1 cellular context compared by ENCODE assay signal in the genomic region with DNA sequence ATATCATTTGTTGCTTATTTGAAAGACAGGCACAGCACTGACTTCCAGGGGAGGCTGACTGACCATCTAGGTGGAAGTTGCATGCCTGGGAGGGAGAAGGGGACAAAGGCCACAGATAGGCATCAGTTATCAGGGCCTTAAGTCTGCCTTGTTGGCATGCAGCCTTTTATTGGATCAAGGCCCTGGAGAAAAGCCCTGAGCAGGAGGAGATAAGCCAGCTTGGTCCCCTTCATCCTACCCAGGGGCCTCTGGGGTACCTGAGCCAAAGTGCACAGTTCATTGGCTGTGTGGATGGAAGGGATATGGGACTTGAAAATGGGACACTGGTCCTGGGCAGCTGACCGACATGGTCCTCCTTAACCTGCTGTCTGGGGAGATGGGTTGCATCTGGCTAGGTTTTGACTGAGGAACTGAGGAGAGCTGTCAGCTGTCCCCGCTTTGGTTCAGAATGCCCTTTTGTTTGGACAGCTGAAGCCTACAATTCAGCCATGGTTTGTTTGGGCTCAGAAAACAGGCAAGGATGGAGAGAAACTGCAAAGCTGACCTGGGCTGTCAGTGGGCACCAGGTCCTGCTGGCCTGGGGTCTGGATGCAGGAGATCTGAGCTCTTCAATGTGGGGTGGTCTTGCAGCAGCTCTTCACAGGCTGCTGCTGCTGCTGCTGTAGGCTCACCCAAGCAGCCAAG.
TF ChIP-seq lines count a peak whose summit lies in the region.

No MANE protein-coding gene starts in this region.

TF ChIP-seq in HepG2, 621 proteins besides CTCF, POLR2A, EP300 and RAD21 (continued from another document and continues in another):
- TF ChIP-seq, protein P1, sequence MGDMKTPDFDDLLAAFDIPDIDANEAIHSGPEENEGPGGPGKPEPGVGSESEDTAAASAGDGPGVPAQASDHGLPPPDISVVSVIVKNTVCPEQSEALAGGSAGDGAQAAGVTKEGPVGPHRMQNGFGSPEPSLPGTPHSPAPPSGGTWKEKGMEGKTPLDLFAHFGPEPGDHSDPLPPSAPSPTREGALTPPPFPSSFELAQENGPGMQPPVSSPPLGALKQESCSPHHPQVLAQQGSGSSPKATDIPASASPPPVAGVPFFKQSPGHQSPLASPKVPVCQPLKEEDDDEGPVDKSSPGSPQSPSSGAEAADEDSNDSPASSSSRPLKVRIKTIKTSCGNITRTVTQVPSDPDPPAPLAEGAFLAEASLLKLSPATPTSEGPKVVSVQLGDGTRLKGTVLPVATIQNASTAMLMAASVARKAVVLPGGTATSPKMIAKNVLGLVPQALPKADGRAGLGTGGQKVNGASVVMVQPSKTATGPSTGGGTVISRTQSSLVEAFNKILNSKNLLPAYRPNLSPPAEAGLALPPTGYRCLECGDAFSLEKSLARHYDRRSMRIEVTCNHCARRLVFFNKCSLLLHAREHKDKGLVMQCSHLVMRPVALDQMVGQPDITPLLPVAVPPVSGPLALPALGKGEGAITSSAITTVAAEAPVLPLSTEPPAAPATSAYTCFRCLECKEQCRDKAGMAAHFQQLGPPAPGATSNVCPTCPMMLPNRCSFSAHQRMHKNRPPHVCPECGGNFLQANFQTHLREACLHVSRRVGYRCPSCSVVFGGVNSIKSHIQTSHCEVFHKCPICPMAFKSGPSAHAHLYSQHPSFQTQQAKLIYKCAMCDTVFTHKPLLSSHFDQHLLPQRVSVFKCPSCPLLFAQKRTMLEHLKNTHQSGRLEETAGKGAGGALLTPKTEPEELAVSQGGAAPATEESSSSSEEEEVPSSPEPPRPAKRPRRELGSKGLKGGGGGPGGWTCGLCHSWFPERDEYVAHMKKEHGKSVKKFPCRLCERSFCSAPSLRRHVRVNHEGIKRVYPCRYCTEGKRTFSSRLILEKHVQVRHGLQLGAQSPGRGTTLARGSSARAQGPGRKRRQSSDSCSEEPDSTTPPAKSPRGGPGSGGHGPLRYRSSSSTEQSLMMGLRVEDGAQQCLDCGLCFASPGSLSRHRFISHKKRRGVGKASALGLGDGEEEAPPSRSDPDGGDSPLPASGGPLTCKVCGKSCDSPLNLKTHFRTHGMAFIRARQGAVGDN (CRISPR knock-in tag; IDR thresholded peaks at IDR 0.05), result peak; percentile 71
- TF ChIP-seq CCAR2 (optimal IDR thresholded peaks at IDR 0.05; ENCODE audit: low read depth, low read length) (no peak), NR2F6 (IDR thresholded peaks at IDR 0.05) (no peak), NR2F6 (CRISPR knock-in tag; IDR thresholded peaks at IDR 0.05) (0 out of 2 replicates have a peak, but pooled peaks have one; percentile 10), RBAK (CRISPR knock-in tag; IDR thresholded peaks at IDR 0.05) (no peak), HES4 (CRISPR knock-in tag; IDR thresholded peaks at IDR 0.05; ENCODE audit: borderline replicate concordance) (no peak), CREM (IDR thresholded peaks at IDR 0.05) (no peak), CREM (CRISPR knock-in tag; IDR thresholded peaks at IDR 0.05) (no peak), ZSCAN30 (CRISPR knock-in tag; IDR thresholded peaks at IDR 0.05) (no peak), ZNF703 (CRISPR knock-in tag; IDR thresholded peaks at IDR 0.05; ENCODE audit: borderline replicate concordance) (no peak), ZNF644 (CRISPR knock-in tag; IDR thresholded peaks at IDR 0.05; ENCODE audit: low read depth) (no peak), FOXM1 (CRISPR knock-in tag; IDR thresholded peaks at IDR 0.05) (no peak), POLR2AphosphoS2 (IDR thresholded peaks at IDR 0.05; ENCODE audit: low read depth, low read length) (no peak), HNF4A (CRISPR knock-in tag; IDR thresholded peaks at IDR 0.05) (peak; percentile 81), AGO2 (optimal IDR thresholded peaks at IDR 0.05; ENCODE audit: low read depth, low read length) (no peak), ZNF780A (CRISPR knock-in tag; IDR thresholded peaks at IDR 0.05) (no peak)
- TF ChIP-seq, protein P2, sequence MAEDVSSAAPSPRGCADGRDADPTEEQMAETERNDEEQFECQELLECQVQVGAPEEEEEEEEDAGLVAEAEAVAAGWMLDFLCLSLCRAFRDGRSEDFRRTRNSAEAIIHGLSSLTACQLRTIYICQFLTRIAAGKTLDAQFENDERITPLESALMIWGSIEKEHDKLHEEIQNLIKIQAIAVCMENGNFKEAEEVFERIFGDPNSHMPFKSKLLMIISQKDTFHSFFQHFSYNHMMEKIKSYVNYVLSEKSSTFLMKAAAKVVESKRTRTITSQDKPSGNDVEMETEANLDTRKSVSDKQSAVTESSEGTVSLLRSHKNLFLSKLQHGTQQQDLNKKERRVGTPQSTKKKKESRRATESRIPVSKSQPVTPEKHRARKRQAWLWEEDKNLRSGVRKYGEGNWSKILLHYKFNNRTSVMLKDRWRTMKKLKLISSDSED (CRISPR knock-in tag; IDR thresholded peaks at IDR 0.05), result no peak
- TF ChIP-seq, protein P3, sequence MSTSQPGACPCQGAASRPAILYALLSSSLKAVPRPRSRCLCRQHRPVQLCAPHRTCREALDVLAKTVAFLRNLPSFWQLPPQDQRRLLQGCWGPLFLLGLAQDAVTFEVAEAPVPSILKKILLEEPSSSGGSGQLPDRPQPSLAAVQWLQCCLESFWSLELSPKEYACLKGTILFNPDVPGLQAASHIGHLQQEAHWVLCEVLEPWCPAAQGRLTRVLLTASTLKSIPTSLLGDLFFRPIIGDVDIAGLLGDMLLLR (CRISPR knock-in tag; IDR thresholded peaks at IDR 0.05), result no peak
- TF ChIP-seq, protein P4, sequence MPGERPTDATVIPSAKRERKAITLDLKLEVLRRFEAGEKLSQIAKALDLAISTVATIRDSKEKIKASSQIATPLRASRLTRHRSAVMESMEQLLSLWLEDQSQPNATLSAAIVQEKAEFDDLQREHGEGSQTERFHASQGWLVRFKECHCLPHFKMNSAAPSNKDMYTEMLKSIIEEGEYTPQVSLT (CRISPR knock-in tag; IDR thresholded peaks at IDR 0.05; ENCODE audit: borderline replicate concordance, low read depth), result no peak
- TF ChIP-seq, protein P5, sequence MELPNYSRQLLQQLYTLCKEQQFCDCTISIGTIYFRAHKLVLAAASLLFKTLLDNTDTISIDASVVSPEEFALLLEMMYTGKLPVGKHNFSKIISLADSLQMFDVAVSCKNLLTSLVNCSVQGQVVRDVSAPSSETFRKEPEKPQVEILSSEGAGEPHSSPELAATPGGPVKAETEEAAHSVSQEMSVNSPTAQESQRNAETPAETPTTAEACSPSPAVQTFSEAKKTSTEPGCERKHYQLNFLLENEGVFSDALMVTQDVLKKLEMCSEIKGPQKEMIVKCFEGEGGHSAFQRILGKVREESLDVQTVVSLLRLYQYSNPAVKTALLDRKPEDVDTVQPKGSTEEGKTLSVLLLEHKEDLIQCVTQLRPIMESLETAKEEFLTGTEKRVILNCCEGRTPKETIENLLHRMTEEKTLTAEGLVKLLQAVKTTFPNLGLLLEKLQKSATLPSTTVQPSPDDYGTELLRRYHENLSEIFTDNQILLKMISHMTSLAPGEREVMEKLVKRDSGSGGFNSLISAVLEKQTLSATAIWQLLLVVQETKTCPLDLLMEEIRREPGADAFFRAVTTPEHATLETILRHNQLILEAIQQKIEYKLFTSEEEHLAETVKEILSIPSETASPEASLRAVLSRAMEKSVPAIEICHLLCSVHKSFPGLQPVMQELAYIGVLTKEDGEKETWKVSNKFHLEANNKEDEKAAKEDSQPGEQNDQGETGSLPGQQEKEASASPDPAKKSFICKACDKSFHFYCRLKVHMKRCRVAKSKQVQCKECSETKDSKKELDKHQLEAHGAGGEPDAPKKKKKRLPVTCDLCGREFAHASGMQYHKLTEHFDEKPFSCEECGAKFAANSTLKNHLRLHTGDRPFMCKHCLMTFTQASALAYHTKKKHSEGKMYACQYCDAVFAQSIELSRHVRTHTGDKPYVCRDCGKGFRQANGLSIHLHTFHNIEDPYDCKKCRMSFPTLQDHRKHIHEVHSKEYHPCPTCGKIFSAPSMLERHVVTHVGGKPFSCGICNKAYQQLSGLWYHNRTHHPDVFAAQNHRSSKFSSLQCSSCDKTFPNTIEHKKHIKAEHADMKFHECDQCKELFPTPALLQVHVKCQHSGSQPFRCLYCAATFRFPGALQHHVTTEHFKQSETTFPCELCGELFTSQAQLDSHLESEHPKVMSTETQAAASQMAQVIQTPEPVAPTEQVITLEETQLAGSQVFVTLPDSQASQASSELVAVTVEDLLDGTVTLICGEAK (IDR thresholded peaks at IDR 0.05), result no peak
- TF ChIP-seq, protein P5 (CRISPR knock-in tag; IDR thresholded peaks at IDR 0.05), result no peak
- TF ChIP-seq, protein P6, sequence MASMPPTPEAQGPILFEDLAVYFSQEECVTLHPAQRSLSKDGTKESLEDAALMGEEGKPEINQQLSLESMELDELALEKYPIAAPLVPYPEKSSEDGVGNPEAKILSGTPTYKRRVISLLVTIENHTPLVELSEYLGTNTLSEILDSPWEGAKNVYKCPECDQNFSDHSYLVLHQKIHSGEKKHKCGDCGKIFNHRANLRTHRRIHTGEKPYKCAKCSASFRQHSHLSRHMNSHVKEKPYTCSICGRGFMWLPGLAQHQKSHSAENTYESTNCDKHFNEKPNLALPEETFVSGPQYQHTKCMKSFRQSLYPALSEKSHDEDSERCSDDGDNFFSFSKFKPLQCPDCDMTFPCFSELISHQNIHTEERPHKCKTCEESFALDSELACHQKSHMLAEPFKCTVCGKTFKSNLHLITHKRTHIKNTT (CRISPR knock-in tag; IDR thresholded peaks at IDR 0.05), result no peak
- TF ChIP-seq, protein P7, sequence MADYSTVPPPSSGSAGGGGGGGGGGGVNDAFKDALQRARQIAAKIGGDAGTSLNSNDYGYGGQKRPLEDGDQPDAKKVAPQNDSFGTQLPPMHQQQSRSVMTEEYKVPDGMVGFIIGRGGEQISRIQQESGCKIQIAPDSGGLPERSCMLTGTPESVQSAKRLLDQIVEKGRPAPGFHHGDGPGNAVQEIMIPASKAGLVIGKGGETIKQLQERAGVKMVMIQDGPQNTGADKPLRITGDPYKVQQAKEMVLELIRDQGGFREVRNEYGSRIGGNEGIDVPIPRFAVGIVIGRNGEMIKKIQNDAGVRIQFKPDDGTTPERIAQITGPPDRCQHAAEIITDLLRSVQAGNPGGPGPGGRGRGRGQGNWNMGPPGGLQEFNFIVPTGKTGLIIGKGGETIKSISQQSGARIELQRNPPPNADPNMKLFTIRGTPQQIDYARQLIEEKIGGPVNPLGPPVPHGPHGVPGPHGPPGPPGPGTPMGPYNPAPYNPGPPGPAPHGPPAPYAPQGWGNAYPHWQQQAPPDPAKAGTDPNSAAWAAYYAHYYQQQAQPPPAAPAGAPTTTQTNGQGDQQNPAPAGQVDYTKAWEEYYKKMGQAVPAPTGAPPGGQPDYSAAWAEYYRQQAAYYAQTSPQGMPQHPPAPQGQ (CRISPR knock-in tag; IDR thresholded peaks at IDR 0.05; ENCODE audit: borderline replicate concordance), result 0 out of 2 replicates have a peak, but pooled peaks have one; percentile 61
- TF ChIP-seq, protein P8, sequence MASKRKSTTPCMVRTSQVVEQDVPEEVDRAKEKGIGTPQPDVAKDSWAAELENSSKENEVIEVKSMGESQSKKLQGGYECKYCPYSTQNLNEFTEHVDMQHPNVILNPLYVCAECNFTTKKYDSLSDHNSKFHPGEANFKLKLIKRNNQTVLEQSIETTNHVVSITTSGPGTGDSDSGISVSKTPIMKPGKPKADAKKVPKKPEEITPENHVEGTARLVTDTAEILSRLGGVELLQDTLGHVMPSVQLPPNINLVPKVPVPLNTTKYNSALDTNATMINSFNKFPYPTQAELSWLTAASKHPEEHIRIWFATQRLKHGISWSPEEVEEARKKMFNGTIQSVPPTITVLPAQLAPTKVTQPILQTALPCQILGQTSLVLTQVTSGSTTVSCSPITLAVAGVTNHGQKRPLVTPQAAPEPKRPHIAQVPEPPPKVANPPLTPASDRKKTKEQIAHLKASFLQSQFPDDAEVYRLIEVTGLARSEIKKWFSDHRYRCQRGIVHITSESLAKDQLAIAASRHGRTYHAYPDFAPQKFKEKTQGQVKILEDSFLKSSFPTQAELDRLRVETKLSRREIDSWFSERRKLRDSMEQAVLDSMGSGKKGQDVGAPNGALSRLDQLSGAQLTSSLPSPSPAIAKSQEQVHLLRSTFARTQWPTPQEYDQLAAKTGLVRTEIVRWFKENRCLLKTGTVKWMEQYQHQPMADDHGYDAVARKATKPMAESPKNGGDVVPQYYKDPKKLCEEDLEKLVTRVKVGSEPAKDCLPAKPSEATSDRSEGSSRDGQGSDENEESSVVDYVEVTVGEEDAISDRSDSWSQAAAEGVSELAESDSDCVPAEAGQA (IDR thresholded peaks at IDR 0.05; ENCODE audit: low read depth), result no peak
- TF ChIP-seq, protein P8 (CRISPR knock-in tag; IDR thresholded peaks at IDR 0.05; ENCODE audit: borderline replicate concordance), result no peak
